In genomic region chr6:69784595-69785377, GRCh38 we compare ENCODE assay signal across 10 cellular contexts.
A peak's percentile ranks its signal among the peaks of the same experiment; 100 is the strongest.
DNase-seq lines count a peak whose midpoint lies in the region; ATAC-seq and TF ChIP-seq lines count a peak whose summit lies in the region.
"Had no signal": no experiment of that assay in that cellular context is flagged by ENCODE, and none has a peak within 500 bp of the region (broad histone marks: within the 10 kb centered on the region; RNA-seq: fewer than 3 reads in every experiment).

No MANE protein-coding gene starts in this region.

- H3K27ac Mint-ChIP-seq in effector memory CD8-positive, alpha-beta T cell: no peak overlapping the region
- no peak overlapping the region for H3K27ac Mint-ChIP-seq in T-helper 2 cell treated with Interferon-gamma antibody and Interleukin-4, amounts not matched to agents 5 μg/mL and 100 μg/mL, for 36 hours
- H3K27ac Mint-ChIP-seq: HFFc6 had no signal

- no peak for DNase-seq in effector memory CD8-positive, alpha-beta T cell
- DNase-seq in kidney tubule cell (ENCODE audit: low spot score) (no peak), GM20000 (ENCODE audit: low spot score) (no peak), SKM-1 (lab: John Stamatoyannopoulos, UW; ENCODE audit: unreplicated experiment) (no peak)
- DNase-seq in T-helper 2 cell treated with Interferon-gamma antibody and Interleukin-4, amounts not matched to agents 5 μg/mL and 100 μg/mL, for 36 hours (ENCODE audit: low spot score): no peak
- DNase-seq: HFFc6, SK-N-SH had no signal

- H3K36me3 Mint-ChIP-seq in effector memory CD8-positive, alpha-beta T cell (ENCODE audit: insufficient read depth): peaks cover 17% of the 10 kb centered on the region
- peaks cover 13% of the 10 kb centered on the region for H3K36me3 Mint-ChIP-seq in T-helper 2 cell treated with Interferon-gamma antibody and Interleukin-4, amounts not matched to agents 5 μg/mL and 100 μg/mL, for 36 hours (ENCODE audit: low read depth)

- TF ChIP-seq CTCF in GM20000 (IDR thresholded peaks at IDR 0.05; ENCODE audit: extremely low read depth, missing control alignments): no peak

- ATAC-seq in GM18858 (IDR thresholded peaks at IDR 0.05; ENCODE audit: unreplicated experiment): peak; percentile 88
- ATAC-seq in GM21576 (IDR thresholded peaks at IDR 0.05; ENCODE audit: unreplicated experiment): peak; percentile 75
- ATAC-seq in HG03342 (IDR thresholded peaks at IDR 0.05; ENCODE audit: unreplicated experiment): peak; percentile 83
- ATAC-seq in effector memory CD8-positive, alpha-beta T cell (replicated peaks): peak; percentile 42

- H3K4me3 Mint-ChIP-seq in effector memory CD8-positive, alpha-beta T cell: no peak overlapping the region
- H3K4me3 Mint-ChIP-seq in T-helper 2 cell treated with Interferon-gamma antibody and Interleukin-4, amounts not matched to agents 5 μg/mL and 100 μg/mL, for 36 hours: no peak overlapping the region
- H3K4me3 Mint-ChIP-seq: HFFc6 had no signal

- no peaks in the 10 kb centered on the region for H3K27me3 Mint-ChIP-seq in effector memory CD8-positive, alpha-beta T cell
- H3K27me3 Mint-ChIP-seq in T-helper 2 cell treated with Interferon-gamma antibody and Interleukin-4, amounts not matched to agents 5 μg/mL and 100 μg/mL, for 36 hours (ENCODE audit: low read depth): no peaks in the 10 kb centered on the region

- no peaks in the 10 kb centered on the region for H3K9me3 Mint-ChIP-seq in effector memory CD8-positive, alpha-beta T cell
- no peaks in the 10 kb centered on the region for H3K9me3 Mint-ChIP-seq in T-helper 2 cell treated with Interferon-gamma antibody and Interleukin-4, amounts not matched to agents 5 μg/mL and 100 μg/mL, for 36 hours
- H3K9me3 Mint-ChIP-seq: HFFc6 had no signal

- peaks cover 17 to 41% of the 10 kb centered on the region in 2 donors for H3K4me1 Mint-ChIP-seq in effector memory CD8-positive, alpha-beta T cell (ENCODE audit: low read depth in 2 of 2)
- peaks cover 18% of the 10 kb centered on the region for H3K4me1 Mint-ChIP-seq in T-helper 2 cell treated with Interferon-gamma antibody and Interleukin-4, amounts not matched to agents 5 μg/mL and 100 μg/mL, for 36 hours (ENCODE audit: low read depth)
